ENCODE assay signal across 1 cellular context in the genomic region with DNA sequence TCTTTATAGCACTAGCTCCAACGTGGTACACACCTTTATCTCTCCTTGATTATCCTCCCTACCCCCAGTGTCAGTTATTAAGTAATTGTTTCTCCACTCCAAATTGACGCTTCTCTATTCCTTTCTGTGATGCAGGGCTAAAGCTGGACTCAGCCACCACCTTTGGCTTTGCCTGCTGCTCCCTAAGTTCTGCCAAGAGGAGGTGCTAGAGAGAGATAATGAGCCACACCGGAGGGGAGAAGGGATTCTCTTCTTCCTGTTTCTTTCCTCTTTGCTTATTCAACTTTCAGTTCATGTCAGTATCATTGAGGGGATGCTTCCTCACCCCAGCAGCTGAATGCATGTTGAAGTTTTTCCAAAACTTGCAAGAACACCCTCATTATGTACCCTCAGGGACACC.
TF ChIP-seq lines count a peak whose summit lies in the region.

No MANE protein-coding gene starts in this region.

TF ChIP-seq in WTC11, 78 proteins besides CTCF, POLR2A, EP300 and RAD21 (continued from another document):
- TF ChIP-seq, protein P1, sequence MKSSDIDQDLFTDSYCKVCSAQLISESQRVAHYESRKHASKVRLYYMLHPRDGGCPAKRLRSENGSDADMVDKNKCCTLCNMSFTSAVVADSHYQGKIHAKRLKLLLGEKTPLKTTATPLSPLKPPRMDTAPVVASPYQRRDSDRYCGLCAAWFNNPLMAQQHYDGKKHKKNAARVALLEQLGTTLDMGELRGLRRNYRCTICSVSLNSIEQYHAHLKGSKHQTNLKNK (CRISPR knock-in tag; IDR thresholded peaks at IDR 0.05): no peak
- TF ChIP-seq HMGA2 (CRISPR knock-in tag; IDR thresholded peaks at IDR 0.05): no peak
- TF ChIP-seq ATF1 (CRISPR knock-in tag; IDR thresholded peaks at IDR 0.05): no peak
TF ChIP-seq in WTC11: peak in this region for 0.
